In the genomic region with DNA sequence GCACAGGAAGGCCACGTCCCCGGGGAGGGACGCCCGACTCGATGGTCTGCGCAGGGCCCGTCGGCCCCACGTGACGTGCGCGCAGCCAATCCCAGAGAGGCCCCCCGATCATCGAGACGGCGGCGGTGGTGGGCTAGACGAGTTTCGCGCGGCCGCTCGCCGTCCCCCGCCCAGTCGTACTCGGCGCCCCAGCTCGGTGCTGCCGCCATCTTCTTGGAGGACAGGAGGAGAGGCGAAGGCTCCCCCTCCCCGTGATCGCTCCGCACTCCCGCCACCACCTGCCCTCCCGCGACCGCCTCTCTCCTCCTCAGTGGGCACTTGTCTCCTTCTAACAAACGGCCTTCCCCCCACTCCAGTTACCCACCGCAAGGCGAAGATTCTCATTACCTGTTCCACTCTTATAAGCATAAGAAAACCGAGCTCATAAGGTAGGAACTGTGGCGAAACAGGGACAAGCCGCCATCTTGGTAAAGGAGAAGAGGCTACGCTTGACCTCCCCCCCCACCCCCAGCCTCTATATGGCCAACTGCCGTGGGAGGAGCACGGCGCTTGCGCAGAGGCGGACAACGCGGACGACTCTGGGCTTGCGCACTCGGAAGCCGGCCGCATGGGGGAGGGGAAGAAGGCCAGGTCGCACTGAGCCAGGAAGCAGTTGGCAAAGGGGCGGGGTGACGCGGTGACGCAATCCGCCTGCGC, we compare ENCODE assay signal across 8 cellular contexts. TPM values are rescaled to one million over a fixed set of nuclear protein-coding genes. Genes with fewer than 3 reads are reported as not detected.
A peak's percentile ranks its signal among the peaks of the same experiment; 100 is the strongest.
DNase-seq lines count a peak whose midpoint lies in the region; ATAC-seq and TF ChIP-seq lines count a peak whose summit lies in the region.

A gene with protein sequence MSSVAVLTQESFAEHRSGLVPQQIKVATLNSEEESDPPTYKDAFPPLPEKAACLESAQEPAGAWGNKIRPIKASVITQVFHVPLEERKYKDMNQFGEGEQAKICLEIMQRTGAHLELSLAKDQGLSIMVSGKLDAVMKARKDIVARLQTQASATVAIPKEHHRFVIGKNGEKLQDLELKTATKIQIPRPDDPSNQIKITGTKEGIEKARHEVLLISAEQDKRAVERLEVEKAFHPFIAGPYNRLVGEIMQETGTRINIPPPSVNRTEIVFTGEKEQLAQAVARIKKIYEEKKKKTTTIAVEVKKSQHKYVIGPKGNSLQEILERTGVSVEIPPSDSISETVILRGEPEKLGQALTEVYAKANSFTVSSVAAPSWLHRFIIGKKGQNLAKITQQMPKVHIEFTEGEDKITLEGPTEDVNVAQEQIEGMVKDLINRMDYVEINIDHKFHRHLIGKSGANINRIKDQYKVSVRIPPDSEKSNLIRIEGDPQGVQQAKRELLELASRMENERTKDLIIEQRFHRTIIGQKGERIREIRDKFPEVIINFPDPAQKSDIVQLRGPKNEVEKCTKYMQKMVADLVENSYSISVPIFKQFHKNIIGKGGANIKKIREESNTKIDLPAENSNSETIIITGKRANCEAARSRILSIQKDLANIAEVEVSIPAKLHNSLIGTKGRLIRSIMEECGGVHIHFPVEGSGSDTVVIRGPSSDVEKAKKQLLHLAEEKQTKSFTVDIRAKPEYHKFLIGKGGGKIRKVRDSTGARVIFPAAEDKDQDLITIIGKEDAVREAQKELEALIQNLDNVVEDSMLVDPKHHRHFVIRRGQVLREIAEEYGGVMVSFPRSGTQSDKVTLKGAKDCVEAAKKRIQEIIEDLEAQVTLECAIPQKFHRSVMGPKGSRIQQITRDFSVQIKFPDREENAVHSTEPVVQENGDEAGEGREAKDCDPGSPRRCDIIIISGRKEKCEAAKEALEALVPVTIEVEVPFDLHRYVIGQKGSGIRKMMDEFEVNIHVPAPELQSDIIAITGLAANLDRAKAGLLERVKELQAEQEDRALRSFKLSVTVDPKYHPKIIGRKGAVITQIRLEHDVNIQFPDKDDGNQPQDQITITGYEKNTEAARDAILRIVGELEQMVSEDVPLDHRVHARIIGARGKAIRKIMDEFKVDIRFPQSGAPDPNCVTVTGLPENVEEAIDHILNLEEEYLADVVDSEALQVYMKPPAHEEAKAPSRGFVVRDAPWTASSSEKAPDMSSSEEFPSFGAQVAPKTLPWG (N-terminal part only) (minus strand): TSS at position 490 of the 696 bp plus-strand sequence. CDS start 48,803 bp downstream, outside the sequence.

- H2AFZ ChIP-seq in trophoblast cell (ENCODE audit: insufficient read depth, low read length, poor library complexity), result peak within 1 kb of the TSS; percentile 80

- ATAC-seq in HG02763 (IDR thresholded peaks at IDR 0.05; ENCODE audit: unreplicated experiment), result peak; percentile 74
- ATAC-seq in activated naive CD8-positive, alpha-beta T cell treated with anti-CD3 and anti-CD28 coated beads, Interleukin-2, amount 50 U/mL, for 24 hours, result peak; percentile 89

- in situ Hi-C loops in transverse colon (cut with MboI; ENCODE audit: low pct_ligation_motif_present in 1 of 4, low pct_unique_long_range_greater_than_20kb in 1 of 4, low sequenced_read_pairs in 3 of 4), result no loop called here

- H3K79me2 ChIP-seq in trophoblast cell (ENCODE audit: control insufficient read depth, insufficient read depth, low read length, poor library complexity), result peaks cover 39% of the 10 kb centered on the region

- peak within 1 kb of the TSS; percentile 92 for H3K4me2 ChIP-seq in trophoblast cell (ENCODE audit: low read length)

- H3K4me3 ChIP-seq in cardiac muscle cell (peak within 1 kb of the TSS; percentile 71), trophoblast cell (ENCODE audit: low read depth, low read length) (peak within 1 kb of the TSS; percentile 99), transverse colon (peak within 1 kb of the TSS; percentile 59 to 89 (median 87))

- peak within 1 kb of the TSS; percentile 77 for H2BK12ac ChIP-seq in trophoblast cell (ENCODE audit: low read length)

- H3K79me1 ChIP-seq in trophoblast cell (ENCODE audit: low read length), result peaks cover 16% of the 10 kb centered on the region

- H3K4ac ChIP-seq in trophoblast cell (ENCODE audit: low read depth, low read length), result peak within 1 kb of the TSS; percentile 100

- peak within 1 kb of the TSS; percentile 93 for H3K4me3 Mint-ChIP-seq in activated naive CD8-positive, alpha-beta T cell treated with anti-CD3 and anti-CD28 coated beads, Interleukin-2, amount 50 U/mL, for 24 hours

- peak within 1 kb of the TSS; percentile 99 for H4K91ac ChIP-seq in trophoblast cell (ENCODE audit: low read depth, low read length)

- peak; percentile 71 for TF ChIP-seq POLR2A in transverse colon (IDR thresholded peaks at IDR 0.05)

- peaks cover 42% of the 10 kb centered on the region for H3K36me3 Mint-ChIP-seq in activated naive CD8-positive, alpha-beta T cell treated with anti-CD3 and anti-CD28 coated beads, Interleukin-2, amount 50 U/mL, for 24 hours (ENCODE audit: low read depth)

- TF ChIP-seq CTCF in GM12873 (IDR thresholded peaks at IDR 0.05; ENCODE audit: insufficient read depth, low read depth, low read length, missing control alignments) (peak; percentile 38), cardiac muscle cell (IDR thresholded peaks at IDR 0.05; ENCODE audit: low read depth, low read length) (peak; percentile 25), transverse colon (IDR thresholded peaks at IDR 0.05) (peak in 2 of 5 experiments; percentile 11 to 17)

- H3K27ac ChIP-seq in cardiac muscle cell (peak within 1 kb of the TSS; percentile 98), trophoblast cell (ENCODE audit: low read depth, low read length) (peak within 1 kb of the TSS; percentile 95), transverse colon (peak within 1 kb of the TSS; percentile 96 to 99 (median 98))

- H2BK5ac ChIP-seq in trophoblast cell (ENCODE audit: low read depth, low read length, poor library complexity), result peak within 1 kb of the TSS; percentile 96

- H3K9me3 ChIP-seq in cardiac muscle cell (ENCODE audit: low read depth) (no peaks in the 10 kb centered on the region), trophoblast cell (ENCODE audit: insufficient read depth, low read depth, low read length) (no peaks in the 10 kb centered on the region), transverse colon (no peaks in the 10 kb centered on the region)

- peak; percentile 94 to 99 (median 97) for DNase-seq in NCI-H1417 (lab: John Stamatoyannopoulos, UW)
- DNase-seq in SW 1271 (lab: John Stamatoyannopoulos, UW), result peak; percentile 95
- DNase-seq in activated naive CD8-positive, alpha-beta T cell treated with anti-CD3 and anti-CD28 coated beads, Interleukin-2, amount 50 U/mL, for 24 hours, result peak; percentile 100
- DNase-seq in cardiac muscle cell (ENCODE audit: low read depth in 1 of 2, low spot score in 1 of 2), result peak; percentile 100
- peak; percentile 100 for DNase-seq in trophoblast cell
- peak; percentile 100 for DNase-seq in transverse colon

- peaks cover 77% of the 10 kb centered on the region for H3K4me1 Mint-ChIP-seq in activated naive CD8-positive, alpha-beta T cell treated with anti-CD3 and anti-CD28 coated beads, Interleukin-2, amount 50 U/mL, for 24 hours

- H3K23ac ChIP-seq in trophoblast cell (ENCODE audit: low read length), result peak within 1 kb of the TSS; percentile 20

- H3K27me3 Mint-ChIP-seq in activated naive CD8-positive, alpha-beta T cell treated with anti-CD3 and anti-CD28 coated beads, Interleukin-2, amount 50 U/mL, for 24 hours, result peaks cover 2% of the 10 kb centered on the region

- WGBS in trophoblast cell (ENCODE audit: extremely low coverage, insufficient coverage, insufficient read length), result no CpG with 5 or more reads among the region's 64 CpGs
- WGBS in transverse colon (ENCODE audit: low coverage in 1 of 2), 2 donors, result 2% methylated on average over 48 of the region's 64 CpGs; no CpG with 5 or more reads in 1 of the 2 donors

- peak within 1 kb of the TSS; percentile 99 for H2AK5ac ChIP-seq in trophoblast cell (ENCODE audit: low read length)

- H3K14ac ChIP-seq in trophoblast cell (ENCODE audit: low read length), result peak within 1 kb of the TSS; percentile 100

- H3K27me3 ChIP-seq in cardiac muscle cell (no peaks in the 10 kb centered on the region), trophoblast cell (ENCODE audit: insufficient read depth, low read length) (no peaks in the 10 kb centered on the region), transverse colon (no peaks in the 10 kb centered on the region)

- H3K9ac ChIP-seq in trophoblast cell (ENCODE audit: low read length), result peak within 1 kb of the TSS; percentile 99

- peak within 1 kb of the TSS; percentile 98 for H4K12ac ChIP-seq in trophoblast cell (ENCODE audit: low read depth, low read length)

- no peak for TF ChIP-seq EP300 in transverse colon (IDR thresholded peaks at IDR 0.05; ENCODE audit: low read depth)

- intact Hi-C loops in transverse colon (cut with DNase I; ENCODE audit: low total_unique reads), result loop anchor here (2.0 kb wide), 1 partner anchor 43 kb away; no protein-coding TSS in a partner anchor

- peaks cover 34% of the 10 kb centered on the region for H3K4me1 ChIP-seq in cardiac muscle cell (ENCODE audit: low read depth)
- peaks cover 0 to 11% of the 10 kb centered on the region in 2 experiments for H3K4me1 ChIP-seq in trophoblast cell (ENCODE audit: control insufficient read depth in 1 of 2, insufficient read depth in 2 of 2, low read length in 2 of 2)
- peaks cover 18 to 72% (median 32%) of the 10 kb centered on the region in 4 donors for H3K4me1 ChIP-seq in transverse colon

- H4K8ac ChIP-seq in trophoblast cell (ENCODE audit: low read depth, low read length), result peak within 1 kb of the TSS; percentile 97

- H3K18ac ChIP-seq in trophoblast cell (ENCODE audit: low read length), result peak within 1 kb of the TSS; percentile 97

- H3K27ac Mint-ChIP-seq in activated naive CD8-positive, alpha-beta T cell treated with anti-CD3 and anti-CD28 coated beads, Interleukin-2, amount 50 U/mL, for 24 hours, result peak within 1 kb of the TSS; percentile 100

- no peaks in the 10 kb centered on the region for H3K9me3 Mint-ChIP-seq in activated naive CD8-positive, alpha-beta T cell treated with anti-CD3 and anti-CD28 coated beads, Interleukin-2, amount 50 U/mL, for 24 hours

- H2BK120ac ChIP-seq in trophoblast cell (ENCODE audit: insufficient read depth, low read length, poor library complexity), result peak within 1 kb of the TSS; percentile 96

- H3K36me3 ChIP-seq in cardiac muscle cell (no peaks in the 10 kb centered on the region), trophoblast cell (ENCODE audit: control insufficient read depth in 1 of 2, insufficient read depth in 2 of 2, low read length in 2 of 2) (peaks cover under 1 to 2% of the 10 kb centered on the region in 2 experiments), transverse colon (peaks cover 0 to 2% (median 0%) of the 10 kb centered on the region in 4 donors)

RNA-seq across cellular contexts. Expression of the gene that starts here (rescaled TPM):
- 313 and 329 TPM in 2 replicates for total RNA-seq in cardiac muscle cell
- polyA plus RNA-seq in cardiac muscle cell, result 261 and 295 TPM in 2 replicates
- polyA plus RNA-seq in trophoblast cell (2013), result 771 and 822 TPM in 2 replicates
- total RNA-seq in transverse colon, result 1,000 to 10,000 TPM in 1 of 4 donors, 100 to 1,000 TPM in 3; 168 to 1,885 (median 314) TPM

Comparison
In these comparisons a context has a peak if more than half of its experiments do, and no peak if none do; other contexts are left out.
1. Peak in every context shown above with its lines: DNase-seq, ATAC-seq, H3K4me3 ChIP-seq and H3K27ac ChIP-seq.